In genomic region chr3:148136816-148137215, GRCh38 we compare ENCODE assay signal across 6 cellular contexts.
"Had no signal": no experiment of that assay in that cellular context is flagged by ENCODE, and none has a peak within 500 bp of the region (broad histone marks: within the 10 kb centered on the region; RNA-seq: fewer than 3 reads in every experiment).

No MANE protein-coding gene starts in this region.

- H3K4me1 Mint-ChIP-seq: GM23338, H9 had no signal

- H2AFZ ChIP-seq: GM23338 had no signal

- H3K4me3 ChIP-seq: GM23338, K562 had no signal

- H3K4me3 Mint-ChIP-seq: GM23338, H9 had no signal

- H3K4me2 ChIP-seq: GM23338 had no signal

- ATAC-seq: K562 had no signal

- DNase-seq: H9, HCEC 1CT, IMR-90, KG1 had no signal

- H3K27ac Mint-ChIP-seq: GM23338, H9 had no signal
